ENCODE assay signal across 33 cellular contexts in genomic region chr7:101620991-101621390, GRCh38. TPM values are rescaled to one million over a fixed set of nuclear protein-coding genes. Genes with fewer than 3 reads are reported as not detected.
"Had no signal": no experiment of that assay in that cellular context is flagged by ENCODE, and none has a peak within 500 bp of the region (broad histone marks: within the 10 kb centered on the region; RNA-seq: fewer than 3 reads in every experiment).

No MANE protein-coding gene starts in this region.

- H3K27ac ChIP-seq: adrenal gland, body of pancreas, esophagus muscularis mucosa, foreskin keratinocyte, gastrocnemius medialis had no signal

- H3K4me1 ChIP-seq: adrenal gland, body of pancreas, foreskin keratinocyte, gastrocnemius medialis had no signal

- H3K27me3 ChIP-seq: body of pancreas, gastrocnemius medialis had no signal

- ATAC-seq: activated CD4-positive, alpha-beta T cell treated with anti-CD3 and anti-CD28 coated beads for 36 hours; activated CD8-positive, alpha-beta memory T cell treated with anti-CD3 and anti-CD28 coated beads, Interleukin-2, amount 10 ng/mL, durations not matched to agents 7 days and 5 days; activated CD8-positive, alpha-beta T cell treated with anti-CD3 and anti-CD28 coated beads, Interleukin-2, amount 10 ng/mL, durations not matched to agents 7 days and 5 days; activated naive CD8-positive, alpha-beta T cell treated with anti-CD3 and anti-CD28 coated beads, Interleukin-2, amount 50 U/mL, for 24 hours; body of pancreas; effector memory CD8-positive, alpha-beta T cell; foreskin keratinocyte; gastrocnemius medialis had no signal

- DNase-seq: activated CD4-positive, alpha-beta memory T cell treated with anti-CD3 and anti-CD28 coated beads for 36 hours; activated CD4-positive, alpha-beta T cell treated with anti-CD3 and anti-CD28 coated beads for 36 hours; activated CD4-positive, alpha-beta T cell treated with anti-CD3 and anti-CD28 coated beads, Interleukin-2, amount 10 ng/mL, durations not matched to agents 24 days and 14 days; activated CD4-positive, CD25-positive, alpha-beta regulatory T cell; activated CD4-positive, CD25-positive, alpha-beta regulatory T cell treated with anti-CD3 and anti-CD28 coated beads, Interleukin-2, amount 50 U/mL, for 72 hours; activated CD8-positive, alpha-beta memory T cell treated with anti-CD3 and anti-CD28 coated beads, Interleukin-2, amount 10 ng/mL, durations not matched to agents 7 days and 5 days; activated CD8-positive, alpha-beta memory T cell treated with anti-CD3 and anti-CD28 coated beads, Interleukin-2, amount 50 U/mL, for 4 hours; activated CD8-positive, alpha-beta T cell treated with anti-CD3 and anti-CD28 coated beads, Interleukin-2, amount 10 ng/mL, durations not matched to agents 7 days and 5 days; activated effector memory CD4-positive, alpha-beta T cell treated with anti-CD3 and anti-CD28 coated beads, Interleukin-2, amount 50 U/mL, for 16 hours; activated naive CD4-positive, alpha-beta T cell treated with anti-CD3 and anti-CD28 coated beads for 36 hours; activated naive CD8-positive, alpha-beta T cell treated with anti-CD3 and anti-CD28 coated beads for 36 hours; activated naive CD8-positive, alpha-beta T cell treated with anti-CD3 and anti-CD28 coated beads, Interleukin-2, amount 50 U/mL, for 24 hours; activated T-cell treated with anti-CD3 and anti-CD28 coated beads, Interleukin-2, amount 50 U/mL, for 1 hour; activated T-cell treated with anti-CD3 and anti-CD28 coated beads, Interleukin-2, amount 50 U/mL, for 48 hours; adrenal gland; amygdala; aorta; body of pancreas; caudate nucleus; cortex of kidney; dermis blood vessel endothelial cell; effector CD4-positive, alpha-beta T cell; effector memory CD8-positive, alpha-beta T cell; erythroblast; foreskin keratinocyte; gastrocnemius medialis; glutamatergic neuron; T-helper 2 cell had no signal

- H3K9me3 ChIP-seq: adrenal gland, body of pancreas, esophagus muscularis mucosa, gastrocnemius medialis had no signal

- H3K4me3 ChIP-seq: adrenal gland, body of pancreas, esophagus muscularis mucosa, gastrocnemius medialis had no signal

- H3K36me3 ChIP-seq: adrenal gland, esophagus muscularis mucosa, gastrocnemius medialis had no signal

RNA-seq across cellular contexts. Expression of gene MYL10, which starts 8.1 kb away (rescaled TPM):
- total RNA-seq: activated CD4-positive, alpha-beta memory T cell treated with anti-CD3 and anti-CD28 coated beads for 36 hours; activated CD4-positive, alpha-beta T cell treated with anti-CD3 and anti-CD28 coated beads for 36 hours; activated CD4-positive, alpha-beta T cell treated with anti-CD3 and anti-CD28 coated beads, Interleukin-2, amount 10 ng/mL, durations not matched to agents 24 days and 14 days; activated CD8-positive, alpha-beta memory T cell treated with anti-CD3 and anti-CD28 coated beads for 36 hours; activated CD8-positive, alpha-beta memory T cell treated with anti-CD3 and anti-CD28 coated beads, Interleukin-2, amount 10 ng/mL, durations not matched to agents 7 days and 5 days; activated CD8-positive, alpha-beta T cell treated with anti-CD3 and anti-CD28 coated beads, Interleukin-2, amount 10 ng/mL, durations not matched to agents 7 days and 5 days; activated naive CD4-positive, alpha-beta T cell treated with anti-CD3 and anti-CD28 coated beads for 36 hours; activated naive CD8-positive, alpha-beta T cell treated with anti-CD3 and anti-CD28 coated beads for 36 hours; activated T-helper 1 cell treated with anti-CD3 and anti-CD28 coated beads, Interleukin-12 subunit alpha, Interleukin-12 subunit beta, Interleukin-2, Interleukin-4 antibody, amounts not matched to agents 30 ng/mL and 10 ng/mL and 1 ng/mL, durations not matched to agents 14 hours and 24 hours and 36 hours; activated T-helper 2 cell treated with anti-CD3 and anti-CD28 coated beads, Interferon-gamma antibody, Interleukin-2, Interleukin-4, amounts not matched to agents 10 μg/mL and 5 μg/mL and 100 μg/mL, durations not matched to agents 14 hours and 24 hours and 36 hours; adrenal gland; aorta; body of pancreas; dermis blood vessel endothelial cell; esophagus muscularis mucosa; foreskin keratinocyte; T-helper 1 cell treated with Interleukin-12 subunit alpha and Interleukin-12 subunit beta and Interleukin-4 antibody, amounts not matched to agents 30 ng/mL and 1 ng/mL, for 36 hours had no signal
- polyA plus RNA-seq: adrenal gland, aorta, foreskin keratinocyte had no signal
